8 cellular contexts compared by ENCODE assay signal in the genomic region with DNA sequence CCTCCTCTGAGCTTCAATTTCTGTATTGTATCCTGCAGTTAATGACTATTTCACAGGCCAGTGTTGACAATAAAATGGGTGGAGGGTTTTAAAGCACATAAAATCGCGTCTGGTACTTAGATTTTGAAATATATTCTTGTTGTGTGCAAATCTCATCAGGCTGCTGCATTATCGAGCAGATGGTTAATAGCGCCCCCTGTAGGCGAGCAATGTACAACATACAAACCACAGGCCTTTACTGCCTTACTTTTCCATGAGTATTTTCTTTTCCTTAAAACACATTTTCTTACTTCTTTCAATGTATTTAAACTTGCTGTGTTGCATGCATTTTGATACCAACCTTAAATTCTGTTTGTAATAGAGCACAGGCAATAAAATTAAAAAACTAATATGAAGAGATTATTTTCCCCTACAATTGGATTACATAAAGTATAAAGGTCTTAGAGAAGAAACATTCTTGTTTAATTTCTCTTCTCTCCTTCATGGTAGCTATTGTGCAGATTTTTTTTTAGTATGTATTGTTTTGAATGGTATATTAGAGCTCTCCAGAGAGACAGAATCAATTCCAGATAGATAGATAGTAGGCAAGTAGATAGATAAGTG.
DNase-seq lines count a peak whose midpoint lies in the region; ATAC-seq, FAIRE-seq and TF ChIP-seq lines count a peak whose summit lies in the region.

No MANE protein-coding gene starts in this region.

- no peak overlapping the region for H2BK120ac ChIP-seq in IMR-90 (ENCODE audit: low read depth, low read length)

- H2BK20ac ChIP-seq in IMR-90 (ENCODE audit: low read depth, low read length) = no peak overlapping the region

- H3K79me1 ChIP-seq in IMR-90 (ENCODE audit: low read depth in 1 of 2, low read length in 2 of 2) = no peaks in the 10 kb centered on the region

- ATAC-seq in GM18508 (IDR thresholded peaks at IDR 0.05; ENCODE audit: insufficient read depth, unreplicated experiment) = peak; percentile 64
- ATAC-seq in IMR-90 (ENCODE audit: low read depth) = no peak
- ATAC-seq in HG03469 (IDR thresholded peaks at IDR 0.05; ENCODE audit: unreplicated experiment) = no peak

- H3K14ac ChIP-seq in IMR-90 (replicated peaks; ENCODE audit: low read depth, low read length) = no peak overlapping the region

- no peak; the same call in 1 of the 2 replicates for TF ChIP-seq RAD21 in IMR-90 (IDR thresholded peaks at IDR 0.05; ENCODE audit: low read length)

- no peak overlapping the region for H2BK15ac ChIP-seq in IMR-90 (ENCODE audit: low read depth, low read length)

- CTCF ChIA-PET in BJ (lab: Yijun Ruan, JAX) = interaction anchor here (1.1 to 1.2 kb wide), 2 partner anchors 9 to 10 kb away, joined by 4 to 7 read pairs; no protein-coding TSS in a partner anchor
- CTCF ChIA-PET in IMR-90 (lab: Yijun Ruan, JAX) = interaction anchor here (1.0 kb wide), 1 partner anchor 9 kb away, joined by 4 read pairs; no protein-coding TSS in a partner anchor

- no peak overlapping the region for H4K8ac ChIP-seq in IMR-90 (ENCODE audit: low read depth in 2 of 2, low read length in 2 of 2)

- H4K20me1 ChIP-seq in IMR-90 (ENCODE audit: insufficient read depth, low read length) = no peaks in the 10 kb centered on the region

- H4K91ac ChIP-seq in IMR-90 (ENCODE audit: insufficient read depth, low read depth, low read length) = no peak overlapping the region

- H3K9me3 ChIP-seq in IMR-90 (ENCODE audit: control insufficient read depth, insufficient read depth, low read length) (no peaks in the 10 kb centered on the region), small intestine (ENCODE audit: control insufficient read depth, low read depth) (no peaks in the 10 kb centered on the region)

- FAIRE-seq in small intestine (lab: Jason Lieb, UNC) = no peak

- no peak overlapping the region for H3K56ac ChIP-seq in IMR-90 (ENCODE audit: extremely low read depth, insufficient read depth, low read length)

- H3K4me1 ChIP-seq in IMR-90 (ENCODE audit: control insufficient read depth, insufficient read depth, low read length) (no peaks in the 10 kb centered on the region), small intestine (ENCODE audit: control insufficient read depth in 2 of 2, insufficient read depth in 1 of 2, low read depth in 1 of 2, low read length in 1 of 2) (no peaks in the 10 kb centered on the region)

- H3K27me3 ChIP-seq in BJ (ENCODE audit: control insufficient read depth, insufficient read depth, low read length) (no peaks in the 10 kb centered on the region), IMR-90 (ENCODE audit: control insufficient read depth, insufficient read depth, low read length) (no peaks in the 10 kb centered on the region), small intestine (ENCODE audit: control insufficient read depth in 2 of 2, insufficient read depth in 2 of 2, low read length in 2 of 2) (no peaks in the 10 kb centered on the region)

- H2AK5ac ChIP-seq in IMR-90 (ENCODE audit: low read depth, low read length) = no peak overlapping the region

- no peak overlapping the region for H3K23ac ChIP-seq in IMR-90 (ENCODE audit: low read depth, low read length)

- TF ChIP-seq POLR2A in IMR-90 (IDR thresholded peaks at IDR 0.05; ENCODE audit: low read depth, low read length) = no peak

- no peak overlapping the region for H3K27ac ChIP-seq in IMR-90 (ENCODE audit: insufficient read depth, low read length)
- H3K27ac ChIP-seq in small intestine (ENCODE audit: low read depth in 1 of 2, low read length in 1 of 2) = no peak overlapping the region

- in situ Hi-C loops in IMR-90 (cut with MboI; ENCODE audit: low sequenced_read_pairs) = no loop called here

- no peak overlapping the region for H2BK5ac ChIP-seq in IMR-90 (ENCODE audit: low read depth, low read length, poor library complexity, severe bottlenecking)

- H3K18ac ChIP-seq in IMR-90 (ENCODE audit: low read depth, low read length) = no peak overlapping the region

- no peak overlapping the region for H2AFZ ChIP-seq in IMR-90 (replicated peaks; ENCODE audit: low read length, poor library complexity)

- POLR2A ChIA-PET in BJ (lab: Charles Lee) (no interaction called here), IMR-90 (lab: Charles Lee; ENCODE audit: unreplicated experiment) (no interaction called here)

- no peak overlapping the region for H3K9ac ChIP-seq in IMR-90 (ENCODE audit: low read depth, low read length)

- no peak for DNase-seq in BJ (ENCODE audit: low read depth)
- peak; percentile 29 for DNase-seq in IMR-90
- DNase-seq in T follicular helper cell (ENCODE audit: low read depth) = peak; percentile 4
- DNase-seq in germinal center (ENCODE audit: low spot score) = peak; percentile 1
- peak; percentile 1 for DNase-seq in small intestine
- no peak for DNase-seq in 8988T

- peak; percentile 51 for TF ChIP-seq CTCF in BJ (IDR thresholded peaks at IDR 0.05; ENCODE audit: insufficient read depth, low read depth, low read length)
- TF ChIP-seq CTCF in IMR-90 (conservative IDR thresholded peaks at IDR 0.05; ENCODE audit: low read depth, low read length) = peak; percentile 44

- intact Hi-C loops in IMR-90 (cut with micrococcal nuclease) = loop anchor here (5.0 kb wide), 1 partner anchor 265 kb away; no protein-coding TSS in a partner anchor

- H3K4me2 ChIP-seq in IMR-90 (ENCODE audit: low read depth, low read length) = no peak overlapping the region

- H3K4ac ChIP-seq in IMR-90 (ENCODE audit: low read depth, low read length) = no peak overlapping the region

- dilution Hi-C loops in IMR-90 (cut with HindIII; ENCODE audit: low sequenced_read_pairs, unreplicated experiment) = no loop called here

- WGBS in IMR-90 (ENCODE audit: extremely low coverage in 2 of 2, insufficient read length in 1 of 2), 2 experiments = no CpG with 5 or more reads among the region's 5 CpGs
- WGBS in small intestine, 3 donors = 5 to 9% (median 7%) methylated on average over 5 of the region's 5 CpGs

- no peaks in the 10 kb centered on the region for H3K9me1 ChIP-seq in IMR-90 (ENCODE audit: insufficient read depth, low read length)

- BruUV-seq in IMR-90 (replicated peaks; lab: Mats Ljungman, UMichigan) = no TSS peak

- H3K36me3 ChIP-seq in BJ (ENCODE audit: control insufficient read depth, insufficient read depth, low read length) (no peaks in the 10 kb centered on the region), IMR-90 (ENCODE audit: control insufficient read depth, insufficient read depth, low read length) (no peaks in the 10 kb centered on the region), small intestine (ENCODE audit: control insufficient read depth in 2 of 2, insufficient read depth in 2 of 2, low read length in 2 of 2) (no peaks in the 10 kb centered on the region)

- no peak overlapping the region for H4K5ac ChIP-seq in IMR-90 (ENCODE audit: low read depth, low read length)

- H2AK9ac ChIP-seq in IMR-90 (replicated peaks; ENCODE audit: low read depth, low read length, poor library complexity) = no peak overlapping the region

- H3K4me3 ChIP-seq in BJ (ENCODE audit: low read depth, low read length) (no peak overlapping the region), IMR-90 (ENCODE audit: insufficient read depth, low read depth, low read length) (no peak overlapping the region), small intestine (ENCODE audit: low read depth in 1 of 2, low read length in 2 of 2) (no peak overlapping the region)

TF ChIP-seq in IMR-90, 13 proteins besides CTCF, POLR2A, EP300 and RAD21:
- TF ChIP-seq FOS (IDR thresholded peaks at IDR 0.05; ENCODE audit: low read depth, low read length) (no peak), BHLHE40 (IDR thresholded peaks at IDR 0.05; ENCODE audit: low read depth, low read length) (no peak), MXI1 (IDR thresholded peaks at IDR 0.05; ENCODE audit: borderline replicate concordance, low read depth, low read length) (no peak), CHD1 (IDR thresholded peaks at IDR 0.05; ENCODE audit: low read depth, low read length) (no peak), CEBPB (IDR thresholded peaks at IDR 0.05; ENCODE audit: low read depth, low read length) (no peak), RFX5 (IDR thresholded peaks at IDR 0.05; ENCODE audit: low read depth, low read length) (no peak)
- TF ChIP-seq, protein P1, sequence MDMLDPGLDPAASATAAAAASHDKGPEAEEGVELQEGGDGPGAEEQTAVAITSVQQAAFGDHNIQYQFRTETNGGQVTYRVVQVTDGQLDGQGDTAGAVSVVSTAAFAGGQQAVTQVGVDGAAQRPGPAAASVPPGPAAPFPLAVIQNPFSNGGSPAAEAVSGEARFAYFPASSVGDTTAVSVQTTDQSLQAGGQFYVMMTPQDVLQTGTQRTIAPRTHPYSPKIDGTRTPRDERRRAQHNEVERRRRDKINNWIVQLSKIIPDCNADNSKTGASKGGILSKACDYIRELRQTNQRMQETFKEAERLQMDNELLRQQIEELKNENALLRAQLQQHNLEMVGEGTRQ (IDR thresholded peaks at IDR 0.05; ENCODE audit: low read depth, low read length) = no peak

Comparison
In these comparisons a context has a peak if more than half of its experiments do, and no peak if none do; other contexts are left out.
1. DNase-seq: peak in IMR-90 (single experiment), T follicular helper cell (single experiment), germinal center (single experiment) and small intestine (single experiment); none in BJ (single experiment) and 8988T (single experiment).